In the genomic region with DNA sequence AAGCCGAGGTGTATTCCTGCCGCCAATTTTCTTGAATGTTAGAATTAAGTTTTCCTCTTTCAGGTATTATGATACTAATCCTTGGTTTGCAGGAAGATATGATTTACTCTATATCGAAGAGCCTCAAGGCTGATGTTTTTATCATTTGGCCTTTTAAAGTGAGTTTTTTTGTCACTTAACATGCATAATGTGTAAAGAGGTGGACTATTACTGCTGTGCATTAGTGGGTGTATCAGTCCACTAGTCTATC, we compare ENCODE assay signal across 8 cellular contexts. TPM values are rescaled to one million over a fixed set of nuclear protein-coding genes. Genes with fewer than 3 reads are reported as not detected.
DNase-seq lines count a peak whose midpoint lies in the region; ATAC-seq, FAIRE-seq and TF ChIP-seq lines count a peak whose summit lies in the region.

No MANE protein-coding gene starts in this region.

- peaks cover 43% of the 10 kb centered on the region for H3K36me3 Mint-ChIP-seq in Calu3 (ENCODE audit: insufficient read depth, unreplicated experiment)

- H3K4me1 Mint-ChIP-seq in Calu3 (ENCODE audit: low read depth, unreplicated experiment) = peaks cover 47% of the 10 kb centered on the region
- H3K4me1 Mint-ChIP-seq in stimulated activated naive CD8-positive, alpha-beta T cell treated with anti-CD3 and anti-CD28 coated beads, Interleukin-15, amount 100 ng/mL, for 72 hours = peaks cover 40% of the 10 kb centered on the region

- DNase-seq in Calu3 = no peak
- no peak for DNase-seq in H7
- DNase-seq in SK-N-MC (ENCODE audit: low read depth, low spot score) = no peak
- no peak for DNase-seq in foreskin fibroblast
- no peak for DNase-seq in stimulated activated naive CD8-positive, alpha-beta T cell treated with anti-CD3 and anti-CD28 coated beads, Interleukin-15, amount 100 ng/mL, for 72 hours
- no peak for DNase-seq in urothelium cell line (ENCODE audit: low spot score)
- no peak for DNase-seq in stimulated activated CD4-positive, alpha-beta T cell treated with anti-CD3 and anti-CD28 coated beads, Interleukin-4, amount 100 ng/mL, for 1 hour
- no peak for DNase-seq in HuH-7.5 (ENCODE audit: low spot score)

- H3K4me3 ChIP-seq in H7 (ENCODE audit: insufficient read depth, low read depth, low read length) = peak overlapping the region; percentile 56
- H3K4me3 ChIP-seq in SK-N-MC = peak overlapping the region; percentile 90
- H3K4me3 ChIP-seq in foreskin fibroblast (ENCODE audit: low read depth in 1 of 2, low read length in 2 of 2) = peak overlapping the region; percentile 57 to 87

- H3K9ac ChIP-seq in SK-N-MC (ENCODE audit: insufficient read length) = peak overlapping the region; percentile 46

- H3K27me3 Mint-ChIP-seq in Calu3 (ENCODE audit: unreplicated experiment) = peaks cover 15% of the 10 kb centered on the region
- no peaks in the 10 kb centered on the region for H3K27me3 Mint-ChIP-seq in stimulated activated naive CD8-positive, alpha-beta T cell treated with anti-CD3 and anti-CD28 coated beads, Interleukin-15, amount 100 ng/mL, for 72 hours

- intact Hi-C loops in Calu3 (cut with micrococcal nuclease; ENCODE audit: unreplicated experiment) = loop anchor here (5.0 kb wide), 1 partner anchor 87 kb away; no protein-coding TSS in a partner anchor

- peak overlapping the region; percentile 70 for H3K4me3 Mint-ChIP-seq in Calu3 (ENCODE audit: low read depth, unreplicated experiment)
- peak overlapping the region; percentile 96 to 97 for H3K4me3 Mint-ChIP-seq in stimulated activated naive CD8-positive, alpha-beta T cell treated with anti-CD3 and anti-CD28 coated beads, Interleukin-15, amount 100 ng/mL, for 72 hours

- H3K36me3 ChIP-seq in H7 (replicated peaks; ENCODE audit: control insufficient read depth, insufficient read depth, low read length) (no peaks in the 10 kb centered on the region), SK-N-MC (ENCODE audit: insufficient read depth, low read length) (no peaks in the 10 kb centered on the region)

- H3K27ac Mint-ChIP-seq in Calu3 (ENCODE audit: unreplicated experiment) = peak overlapping the region; percentile 100
- H3K27ac Mint-ChIP-seq in stimulated activated naive CD8-positive, alpha-beta T cell treated with anti-CD3 and anti-CD28 coated beads, Interleukin-15, amount 100 ng/mL, for 72 hours = peak overlapping the region; percentile 100

- CTCF ChIA-PET in Calu3 (lab: Charles Lee) = interaction anchor here (0.6 to 1.3 kb wide), 2 partner anchors 9 to 13 kb away, joined by 4 read pairs; no protein-coding TSS in a partner anchor

- no peaks in the 10 kb centered on the region for H3K9me3 ChIP-seq in SK-N-MC (ENCODE audit: low read depth, low read length)

- peak; percentile 6 for ATAC-seq in stimulated activated naive CD8-positive, alpha-beta T cell treated with anti-CD3 and anti-CD28 coated beads, Interleukin-15, amount 100 ng/mL, for 72 hours

- no peaks in the 10 kb centered on the region for H3K27me3 ChIP-seq in H7 (ENCODE audit: control insufficient read depth, insufficient read depth, low read length)

- TSS peak; percentile 77 for BruUV-seq in Calu3 (replicated peaks; lab: Mats Ljungman, UMichigan)

- no peak for FAIRE-seq in urothelium cell line (lab: Jason Lieb, UNC)

- H3K9me3 Mint-ChIP-seq in Calu3 (ENCODE audit: low read depth, unreplicated experiment) = no peaks in the 10 kb centered on the region
- peaks cover 0 to 7% of the 10 kb centered on the region in 2 donors for H3K9me3 Mint-ChIP-seq in stimulated activated naive CD8-positive, alpha-beta T cell treated with anti-CD3 and anti-CD28 coated beads, Interleukin-15, amount 100 ng/mL, for 72 hours

- no peak for TF ChIP-seq CTCF in Calu3 (IDR thresholded peaks at IDR 0.05; ENCODE audit: unreplicated experiment)
- no peak for TF ChIP-seq CTCF in foreskin fibroblast (IDR thresholded peaks at IDR 0.05; ENCODE audit: low read depth, low read length)

- H3K27ac ChIP-seq in SK-N-MC = peak overlapping the region; percentile 97

RNA-seq across cellular contexts. Expression of a gene that starts 11.1 kb away (rescaled TPM):
- total RNA-seq in Calu3 (2022) = 234 and 256 TPM in 2 replicates
- 223 and 268 TPM in 2 replicates for total RNA-seq in H7 (2014; rRNA removed; shearing (Covaris generic))
